1 cellular context compared by ENCODE assay signal in genomic region chr15:52163321-52164190, GRCh38.
TF ChIP-seq lines count a peak whose summit lies in the region.

No MANE protein-coding gene starts in this region.

TF ChIP-seq in HCT116, 20 proteins besides CTCF, POLR2A, EP300 and RAD21 (continued from another document):
- TF ChIP-seq ZBTB33 (IDR thresholded peaks at IDR 0.05; ENCODE audit: extremely low read depth, insufficient replicate concordance, low read length) (no peak), REST (IDR thresholded peaks at IDR 0.05; ENCODE audit: low read depth) (no peak), ZNF274 (IDR thresholded peaks at IDR 0.05; ENCODE audit: low read depth, low read length) (no peak), MAX (IDR thresholded peaks at IDR 0.05) (no peak), CEBPB (IDR thresholded peaks at IDR 0.05; ENCODE audit: low read depth) (no peak), TCF7L2 (IDR thresholded peaks at IDR 0.05; ENCODE audit: borderline replicate concordance, extremely low read depth, insufficient read depth, insufficient read length) (no peak), EZH2phosphoT487 (IDR thresholded peaks at IDR 0.05; ENCODE audit: borderline replicate concordance) (no peak), SP1 (IDR thresholded peaks at IDR 0.05; ENCODE audit: low read depth) (no peak)
